In genomic region chrX:70032797-70033196, GRCh38 we compare ENCODE assay signal across 15 cellular contexts. TPM values are rescaled to one million over a fixed set of nuclear protein-coding genes. Genes with fewer than 3 reads are reported as not detected.
"Had no signal": no experiment of that assay in that cellular context is flagged by ENCODE, and none has a peak within 500 bp of the region (broad histone marks: within the 10 kb centered on the region; RNA-seq: fewer than 3 reads in every experiment).

No MANE protein-coding gene starts in this region.

- H3K27ac ChIP-seq: epithelial cell of prostate, gastrocnemius medialis, right atrium auricular region, VCaP had no signal

- ATAC-seq: gastrocnemius medialis had no signal

- H3K36me3 ChIP-seq: gastrocnemius medialis, right atrium auricular region, tibial nerve had no signal

- H3K4me1 ChIP-seq: gastrocnemius medialis, right atrium auricular region, tibial nerve had no signal

- H3K27me3 ChIP-seq: gastrocnemius medialis, right atrium auricular region had no signal

- H3K9me3 ChIP-seq: gastrocnemius medialis, right atrium auricular region, tibial nerve had no signal

- H3K4me3 ChIP-seq: gastrocnemius medialis, right atrium auricular region, tibial nerve had no signal

- DNase-seq: activated T-cell treated with anti-CD3 and anti-CD28 coated beads for 4 hours, amniotic stem cell, gastrocnemius medialis, kidney had no signal

RNA-seq across cellular contexts. Expression of gene AWAT2, which starts 16.9 kb away (rescaled TPM):
- total RNA-seq: activated CD4-positive, alpha-beta memory T cell treated with anti-CD3 and anti-CD28 coated beads for 36 hours; activated CD4-positive, alpha-beta T cell treated with anti-CD3 and anti-CD28 coated beads for 36 hours; endodermal cell; gastrocnemius medialis; kidney; left lobe of liver; osteoblast; progenitor cell of endocrine pancreas; right atrium auricular region; tibial nerve had no signal

RNA-seq across cellular contexts. Expression of gene OTUD6A, which starts 29.5 kb away (rescaled TPM):
- total RNA-seq: activated CD4-positive, alpha-beta memory T cell treated with anti-CD3 and anti-CD28 coated beads for 36 hours; activated CD4-positive, alpha-beta T cell treated with anti-CD3 and anti-CD28 coated beads for 36 hours; gastrocnemius medialis; kidney; left lobe of liver; lung microvascular endothelial cell; osteoblast; progenitor cell of endocrine pancreas; right atrium auricular region; tibial nerve had no signal
